Comparison of ENCODE assay signal across 16 cellular contexts in genomic region chr14:31194095-31194494, GRCh38. TPM values are rescaled to one million over a fixed set of nuclear protein-coding genes. Genes with fewer than 3 reads are reported as not detected.
A peak's percentile ranks its signal among the peaks of the same experiment; 100 is the strongest.
DNase-seq lines count a peak whose midpoint lies in the region; ATAC-seq lines count a peak whose summit lies in the region.
"Had no signal": no experiment of that assay in that cellular context is flagged by ENCODE, and none has a peak within 500 bp of the region (broad histone marks: within the 10 kb centered on the region; RNA-seq: fewer than 3 reads in every experiment).

No MANE protein-coding gene starts in this region.

- H3K4me1 Mint-ChIP-seq in activated naive CD8-positive, alpha-beta T cell treated with anti-CD3 and anti-CD28 coated beads, Interleukin-2, amount 10 ng/mL, durations not matched to agents 7 days and 5 days = peaks cover 33% of the 10 kb centered on the region
- H3K4me1 Mint-ChIP-seq in memory B cell (peaks cover 23% of the 10 kb centered on the region), immature natural killer cell (peaks cover 52 to 66% of the 10 kb centered on the region in 2 donors)

- H3K27ac ChIP-seq in GM23248 = peak overlapping the region; percentile 68
- H3K27ac ChIP-seq: SJCRH30 had no signal

- peaks cover 32% of the 10 kb centered on the region for H3K36me3 Mint-ChIP-seq in activated naive CD8-positive, alpha-beta T cell treated with anti-CD3 and anti-CD28 coated beads, Interleukin-2, amount 10 ng/mL, durations not matched to agents 7 days and 5 days
- H3K36me3 Mint-ChIP-seq in memory B cell (peaks cover 14% of the 10 kb centered on the region), immature natural killer cell (peaks cover 0 to 3% (median 2%) of the 10 kb centered on the region in 3 donors)

- no peak overlapping the region for H3K4me3 ChIP-seq in GM23248
- H3K4me3 ChIP-seq: SJCRH30 had no signal

- H3K27me3 ChIP-seq in GM23248 (replicated peaks; ENCODE audit: insufficient read depth) = no peaks in the 10 kb centered on the region
- H3K27me3 ChIP-seq: BE2C, SJCRH30 had no signal

- POLR2A ChIA-PET in activated naive CD8-positive, alpha-beta T cell treated with anti-CD3 and anti-CD28 coated beads, Interleukin-2, amount 10 ng/mL, durations not matched to agents 7 days and 5 days (lab: Charles Lee) = interaction anchor here (3.8 kb wide), 1 partner anchor 14 kb away, joined by 14 read pairs; the partner anchor contains the start of gene HECTD1

- no peak for ATAC-seq in activated naive CD8-positive, alpha-beta T cell treated with anti-CD3 and anti-CD28 coated beads, Interleukin-2, amount 10 ng/mL, durations not matched to agents 7 days and 5 days (ENCODE audit: low read depth)
- no peak for ATAC-seq in memory B cell (ENCODE audit: low read depth)
- ATAC-seq: sciatic nerve had no signal

- H3K9me3 Mint-ChIP-seq in activated naive CD8-positive, alpha-beta T cell treated with anti-CD3 and anti-CD28 coated beads, Interleukin-2, amount 10 ng/mL, durations not matched to agents 7 days and 5 days = no peaks in the 10 kb centered on the region
- no peaks in the 10 kb centered on the region for H3K9me3 Mint-ChIP-seq in memory B cell
- no peaks in the 10 kb centered on the region for H3K9me3 Mint-ChIP-seq in immature natural killer cell

- in situ Hi-C loops in GM23248 (cut with MboI) = no loop called here

- no peaks in the 10 kb centered on the region for H3K27me3 Mint-ChIP-seq in activated naive CD8-positive, alpha-beta T cell treated with anti-CD3 and anti-CD28 coated beads, Interleukin-2, amount 10 ng/mL, durations not matched to agents 7 days and 5 days
- H3K27me3 Mint-ChIP-seq in memory B cell (no peaks in the 10 kb centered on the region), immature natural killer cell (ENCODE audit: low read depth in 3 of 3) (peaks cover 0 to 3% (median 1%) of the 10 kb centered on the region in 3 donors)

- no peaks in the 10 kb centered on the region for H3K9me2 ChIP-seq in GM23248 (ENCODE audit: insufficient read depth)

- peaks cover 91% of the 10 kb centered on the region for H3K79me2 ChIP-seq in GM23248 (ENCODE audit: insufficient read depth)

- H3K4me3 Mint-ChIP-seq in activated naive CD8-positive, alpha-beta T cell treated with anti-CD3 and anti-CD28 coated beads, Interleukin-2, amount 10 ng/mL, durations not matched to agents 7 days and 5 days = no peak overlapping the region
- H3K4me3 Mint-ChIP-seq in memory B cell (no peak overlapping the region), immature natural killer cell (no peak overlapping the region)

- 0 out of 2 replicates have a peak, but pooled peaks cover 2% of the 10 kb centered on the region for H3K36me3 ChIP-seq in GM23248 (ENCODE audit: low read depth)

- DNase-seq in GM23248 = peak; percentile 55
- peak; percentile 12 to 13 for DNase-seq in Kasumi-1 (lab: John Stamatoyannopoulos, UW)
- no peak for DNase-seq in activated naive CD8-positive, alpha-beta T cell treated with anti-CD3 and anti-CD28 coated beads, Interleukin-2, amount 10 ng/mL, durations not matched to agents 7 days and 5 days
- DNase-seq in memory B cell (ENCODE audit: low spot score in 2 of 2) = no peak
- no peak for DNase-seq in putamen (ENCODE audit: low spot score)
- DNase-seq in NCI-H2227 treated with DMSO at 0.1 percent for 48 hours (lab: John Stamatoyannopoulos, UW) = no peak
- no peak for DNase-seq in immature natural killer cell
- DNase-seq: activated CD4-positive, alpha-beta T cell treated with anti-CD3 and anti-CD28 coated beads for 48 hours; BE2C; hypothalamus; NCI-H146; NCI-H446 treated with DMSO at 0.1 percent for 48 hours; nucleus accumbens; SJCRH30; stimulated activated CD4-positive, alpha-beta T cell treated with anti-CD3 and anti-CD28 coated beads, Interleukin-4, amount 100 ng/mL, for 24 hours had no signal

- H3F3A ChIP-seq in GM23248 (ENCODE audit: insufficient read depth) = peaks cover 44% of the 10 kb centered on the region

- peaks cover 14% of the 10 kb centered on the region; the same call in 1 of the 2 replicates for H4K20me1 ChIP-seq in GM23248 (ENCODE audit: insufficient read depth)

- peak overlapping the region; percentile 63 for H3K4me2 ChIP-seq in GM23248 (ENCODE audit: unreplicated experiment)

- peaks cover 35% of the 10 kb centered on the region for H3K4me1 ChIP-seq in GM23248 (ENCODE audit: insufficient read depth)

- H2AFZ ChIP-seq in GM23248 = no peak overlapping the region

- whole genome bisulfite sequencing in GM23248 (ENCODE audit: low coverage in 1 of 2, low lambda C conversion rate in 2 of 2, missing lambda C conversion rate in 2 of 2), 2 experiments = 67 to 71% methylated on average over 3 of the region's 3 CpGs

- peak overlapping the region; percentile 30 for H3K27ac Mint-ChIP-seq in activated naive CD8-positive, alpha-beta T cell treated with anti-CD3 and anti-CD28 coated beads, Interleukin-2, amount 10 ng/mL, durations not matched to agents 7 days and 5 days
- H3K27ac Mint-ChIP-seq in memory B cell = peak overlapping the region; percentile 41
- H3K27ac Mint-ChIP-seq in immature natural killer cell = no peak overlapping the region

- H3K9me3 ChIP-seq in GM23248 (ENCODE audit: low read depth) = no peaks in the 10 kb centered on the region
- H3K9me3 ChIP-seq: BE2C, SJCRH30 had no signal

- no peak overlapping the region for H3K9ac ChIP-seq in GM23248

RNA-seq across cellular contexts. Expression of gene HECTD1, which starts 13.5 kb away (rescaled TPM):
- 110 and 145 TPM in 2 replicates for total RNA-seq in GM23248 (2014; rRNA removed; shearing (Covaris generic))
- polyA plus RNA-seq in GM23248 (2016; fragmentation: Nextera tagmentation; extraction: Ambion mirVana) (39.0 and 44.5 TPM in 2 replicates), immature natural killer cell (10 to 100 TPM; 10.6 to 36.1 (median 22.2) TPM)
- total RNA-seq in activated naive CD8-positive, alpha-beta T cell treated with anti-CD3 and anti-CD28 coated beads, Interleukin-2, amount 10 ng/mL, durations not matched to agents 7 days and 5 days = 100 to 1,000 TPM; 105 to 117 TPM

Comparison
In these comparisons a context has a peak if more than half of its experiments do, and no peak if none do; other contexts are left out.
1. DNase-seq: peak in GM23248 (single experiment) and Kasumi-1 (2 of 2); none in activated naive CD8-positive, alpha-beta T cell treated with anti-CD3 and anti-CD28 coated beads, Interleukin-2, amount 10 ng/mL, durations not matched to agents 7 days and 5 days (single experiment), memory B cell (0 of 2), putamen (single experiment), NCI-H2227 treated with DMSO at 0.1 percent for 48 hours (single experiment) and immature natural killer cell (0 of 3).
2. H3K27ac Mint-ChIP-seq: peak in activated naive CD8-positive, alpha-beta T cell treated with anti-CD3 and anti-CD28 coated beads, Interleukin-2, amount 10 ng/mL, durations not matched to agents 7 days and 5 days (single experiment) and memory B cell (single experiment); none in immature natural killer cell (0 of 6).